In the genomic region with DNA sequence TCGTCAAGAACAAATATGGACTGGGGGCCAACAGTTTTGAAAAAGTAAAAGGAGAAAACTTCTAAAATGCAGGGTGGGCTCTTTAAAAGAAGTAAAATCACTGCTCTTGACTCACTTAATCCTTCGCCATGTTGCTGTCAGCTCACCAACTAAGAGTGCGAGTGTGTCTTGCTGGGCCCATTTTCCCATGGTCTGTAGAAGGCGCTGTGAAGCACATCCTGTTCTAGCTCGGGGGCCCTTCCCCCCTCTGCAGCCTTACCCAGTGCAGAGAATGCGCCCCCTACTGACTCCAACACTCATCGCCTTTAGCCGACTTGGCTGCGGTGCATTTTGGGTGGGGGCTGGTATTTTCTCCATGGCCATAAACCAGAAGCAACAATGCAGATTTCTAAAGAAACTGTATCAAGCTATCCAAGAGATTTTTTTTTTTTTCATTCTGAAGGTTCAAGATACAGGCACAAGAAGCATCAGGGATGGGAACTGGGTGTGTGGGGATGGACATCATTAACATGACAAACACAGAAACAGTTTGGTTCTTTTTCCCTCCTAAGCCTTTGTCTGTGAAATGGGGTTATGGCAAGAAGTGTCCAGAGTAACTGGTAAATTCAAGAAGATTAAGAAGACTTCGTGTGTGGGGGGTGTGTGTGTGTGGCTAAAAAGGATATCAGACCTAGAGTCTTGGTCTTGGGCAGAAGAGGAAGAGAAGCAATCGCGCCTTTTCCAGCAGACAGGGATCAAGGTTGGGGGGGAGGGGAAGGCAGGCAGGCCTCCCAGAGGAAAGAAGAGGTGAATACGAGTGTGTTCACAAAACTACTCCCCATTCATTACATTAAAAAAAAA, we compare ENCODE assay signal across 1 cellular context.
A peak's percentile ranks its signal among the peaks of the same experiment; 100 is the strongest.
TF ChIP-seq lines count a peak whose summit lies in the region.

No MANE protein-coding gene starts in this region.

TF ChIP-seq in GM12878, 131 proteins besides CTCF, POLR2A, EP300 and RAD21 (continued from another document and continues in another):
- TF ChIP-seq POLR2AphosphoS2 (IDR thresholded peaks at IDR 0.05; ENCODE audit: low read depth, low read length): no peak
- no peak for TF ChIP-seq KAT2A (conservative IDR thresholded peaks at IDR 0.05; ENCODE audit: control insufficient read depth, low read depth, low read length)
- TF ChIP-seq NRF1 (conservative IDR thresholded peaks at IDR 0.05; ENCODE audit: low read depth, low read length): no peak
- TF ChIP-seq, protein P1, sequence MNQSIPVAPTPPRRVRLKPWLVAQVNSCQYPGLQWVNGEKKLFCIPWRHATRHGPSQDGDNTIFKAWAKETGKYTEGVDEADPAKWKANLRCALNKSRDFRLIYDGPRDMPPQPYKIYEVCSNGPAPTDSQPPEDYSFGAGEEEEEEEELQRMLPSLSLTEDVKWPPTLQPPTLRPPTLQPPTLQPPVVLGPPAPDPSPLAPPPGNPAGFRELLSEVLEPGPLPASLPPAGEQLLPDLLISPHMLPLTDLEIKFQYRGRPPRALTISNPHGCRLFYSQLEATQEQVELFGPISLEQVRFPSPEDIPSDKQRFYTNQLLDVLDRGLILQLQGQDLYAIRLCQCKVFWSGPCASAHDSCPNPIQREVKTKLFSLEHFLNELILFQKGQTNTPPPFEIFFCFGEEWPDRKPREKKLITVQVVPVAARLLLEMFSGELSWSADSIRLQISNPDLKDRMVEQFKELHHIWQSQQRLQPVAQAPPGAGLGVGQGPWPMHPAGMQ (IDR thresholded peaks at IDR 0.05; ENCODE audit: borderline replicate concordance): no peak
- TF ChIP-seq JUNB (IDR thresholded peaks at IDR 0.05): peak; percentile 28; the same call in 1 of the 2 replicates
- TF ChIP-seq, protein P2, sequence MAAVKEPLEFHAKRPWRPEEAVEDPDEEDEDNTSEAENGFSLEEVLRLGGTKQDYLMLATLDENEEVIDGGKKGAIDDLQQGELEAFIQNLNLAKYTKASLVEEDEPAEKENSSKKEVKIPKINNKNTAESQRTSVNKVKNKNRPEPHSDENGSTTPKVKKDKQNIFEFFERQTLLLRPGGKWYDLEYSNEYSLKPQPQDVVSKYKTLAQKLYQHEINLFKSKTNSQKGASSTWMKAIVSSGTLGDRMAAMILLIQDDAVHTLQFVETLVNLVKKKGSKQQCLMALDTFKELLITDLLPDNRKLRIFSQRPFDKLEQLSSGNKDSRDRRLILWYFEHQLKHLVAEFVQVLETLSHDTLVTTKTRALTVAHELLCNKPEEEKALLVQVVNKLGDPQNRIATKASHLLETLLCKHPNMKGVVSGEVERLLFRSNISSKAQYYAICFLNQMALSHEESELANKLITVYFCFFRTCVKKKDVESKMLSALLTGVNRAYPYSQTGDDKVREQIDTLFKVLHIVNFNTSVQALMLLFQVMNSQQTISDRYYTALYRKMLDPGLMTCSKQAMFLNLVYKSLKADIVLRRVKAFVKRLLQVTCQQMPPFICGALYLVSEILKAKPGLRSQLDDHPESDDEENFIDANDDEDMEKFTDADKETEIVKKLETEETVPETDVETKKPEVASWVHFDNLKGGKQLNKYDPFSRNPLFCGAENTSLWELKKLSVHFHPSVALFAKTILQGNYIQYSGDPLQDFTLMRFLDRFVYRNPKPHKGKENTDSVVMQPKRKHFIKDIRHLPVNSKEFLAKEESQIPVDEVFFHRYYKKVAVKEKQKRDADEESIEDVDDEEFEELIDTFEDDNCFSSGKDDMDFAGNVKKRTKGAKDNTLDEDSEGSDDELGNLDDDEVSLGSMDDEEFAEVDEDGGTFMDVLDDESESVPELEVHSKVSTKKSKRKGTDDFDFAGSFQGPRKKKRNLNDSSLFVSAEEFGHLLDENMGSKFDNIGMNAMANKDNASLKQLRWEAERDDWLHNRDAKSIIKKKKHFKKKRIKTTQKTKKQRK (IDR thresholded peaks at IDR 0.05; ENCODE audit: low read depth, low read length): no peak
- TF ChIP-seq HDAC6 (IDR thresholded peaks at IDR 0.05; ENCODE audit: unreplicated experiment): no peak
- TF ChIP-seq SPI1 (IDR thresholded peaks at IDR 0.05; ENCODE audit: borderline replicate concordance, insufficient read depth, low read depth, low read length): peak; percentile 51; the same call in 1 of the 2 replicates
- TF ChIP-seq, protein P3, sequence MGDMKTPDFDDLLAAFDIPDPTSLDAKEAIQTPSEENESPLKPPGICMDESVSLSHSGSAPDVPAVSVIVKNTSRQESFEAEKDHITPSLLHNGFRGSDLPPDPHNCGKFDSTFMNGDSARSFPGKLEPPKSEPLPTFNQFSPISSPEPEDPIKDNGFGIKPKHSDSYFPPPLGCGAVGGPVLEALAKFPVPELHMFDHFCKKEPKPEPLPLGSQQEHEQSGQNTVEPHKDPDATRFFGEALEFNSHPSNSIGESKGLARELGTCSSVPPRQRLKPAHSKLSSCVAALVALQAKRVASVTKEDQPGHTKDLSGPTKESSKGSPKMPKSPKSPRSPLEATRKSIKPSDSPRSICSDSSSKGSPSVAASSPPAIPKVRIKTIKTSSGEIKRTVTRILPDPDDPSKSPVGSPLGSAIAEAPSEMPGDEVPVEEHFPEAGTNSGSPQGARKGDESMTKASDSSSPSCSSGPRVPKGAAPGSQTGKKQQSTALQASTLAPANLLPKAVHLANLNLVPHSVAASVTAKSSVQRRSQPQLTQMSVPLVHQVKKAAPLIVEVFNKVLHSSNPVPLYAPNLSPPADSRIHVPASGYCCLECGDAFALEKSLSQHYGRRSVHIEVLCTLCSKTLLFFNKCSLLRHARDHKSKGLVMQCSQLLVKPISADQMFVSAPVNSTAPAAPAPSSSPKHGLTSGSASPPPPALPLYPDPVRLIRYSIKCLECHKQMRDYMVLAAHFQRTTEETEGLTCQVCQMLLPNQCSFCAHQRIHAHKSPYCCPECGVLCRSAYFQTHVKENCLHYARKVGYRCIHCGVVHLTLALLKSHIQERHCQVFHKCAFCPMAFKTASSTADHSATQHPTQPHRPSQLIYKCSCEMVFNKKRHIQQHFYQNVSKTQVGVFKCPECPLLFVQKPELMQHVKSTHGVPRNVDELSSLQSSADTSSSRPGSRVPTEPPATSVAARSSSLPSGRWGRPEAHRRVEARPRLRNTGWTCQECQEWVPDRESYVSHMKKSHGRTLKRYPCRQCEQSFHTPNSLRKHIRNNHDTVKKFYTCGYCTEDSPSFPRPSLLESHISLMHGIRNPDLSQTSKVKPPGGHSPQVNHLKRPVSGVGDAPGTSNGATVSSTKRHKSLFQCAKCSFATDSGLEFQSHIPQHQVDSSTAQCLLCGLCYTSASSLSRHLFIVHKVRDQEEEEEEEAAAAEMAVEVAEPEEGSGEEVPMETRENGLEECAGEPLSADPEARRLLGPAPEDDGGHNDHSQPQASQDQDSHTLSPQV (IDR thresholded peaks at IDR 0.05): peak; percentile 88; the same call in 1 of the 2 replicates
- peak; percentile 25 for TF ChIP-seq MEF2B (IDR thresholded peaks at IDR 0.05; ENCODE audit: partially characterized antibody, poor library complexity, severe bottlenecking)
- TF ChIP-seq RB1 (IDR thresholded peaks at IDR 0.05; ENCODE audit: borderline replicate concordance): peak; percentile 75; the same call in 1 of the 2 replicates
- no peak for TF ChIP-seq FOS (IDR thresholded peaks at IDR 0.05; ENCODE audit: borderline replicate concordance, extremely low read depth, insufficient read length)
- TF ChIP-seq, protein P4, sequence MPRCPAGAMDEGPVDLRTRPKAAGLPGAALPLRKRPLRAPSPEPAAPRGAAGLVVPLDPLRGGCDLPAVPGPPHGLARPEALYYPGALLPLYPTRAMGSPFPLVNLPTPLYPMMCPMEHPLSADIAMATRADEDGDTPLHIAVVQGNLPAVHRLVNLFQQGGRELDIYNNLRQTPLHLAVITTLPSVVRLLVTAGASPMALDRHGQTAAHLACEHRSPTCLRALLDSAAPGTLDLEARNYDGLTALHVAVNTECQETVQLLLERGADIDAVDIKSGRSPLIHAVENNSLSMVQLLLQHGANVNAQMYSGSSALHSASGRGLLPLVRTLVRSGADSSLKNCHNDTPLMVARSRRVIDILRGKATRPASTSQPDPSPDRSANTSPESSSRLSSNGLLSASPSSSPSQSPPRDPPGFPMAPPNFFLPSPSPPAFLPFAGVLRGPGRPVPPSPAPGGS (IDR thresholded peaks at IDR 0.05; ENCODE audit: borderline replicate concordance, insufficient read depth, low read depth, low read length, poor library complexity, severe bottlenecking): no peak
- no peak for TF ChIP-seq EZH2 (IDR thresholded peaks at IDR 0.05; ENCODE audit: borderline replicate concordance, control insufficient read depth, low read depth, low read length)
- peak; percentile 72; the same call in 1 of the 2 replicates for TF ChIP-seq ZNF207 (IDR thresholded peaks at IDR 0.05; ENCODE audit: borderline replicate concordance)
- TF ChIP-seq, protein P5, sequence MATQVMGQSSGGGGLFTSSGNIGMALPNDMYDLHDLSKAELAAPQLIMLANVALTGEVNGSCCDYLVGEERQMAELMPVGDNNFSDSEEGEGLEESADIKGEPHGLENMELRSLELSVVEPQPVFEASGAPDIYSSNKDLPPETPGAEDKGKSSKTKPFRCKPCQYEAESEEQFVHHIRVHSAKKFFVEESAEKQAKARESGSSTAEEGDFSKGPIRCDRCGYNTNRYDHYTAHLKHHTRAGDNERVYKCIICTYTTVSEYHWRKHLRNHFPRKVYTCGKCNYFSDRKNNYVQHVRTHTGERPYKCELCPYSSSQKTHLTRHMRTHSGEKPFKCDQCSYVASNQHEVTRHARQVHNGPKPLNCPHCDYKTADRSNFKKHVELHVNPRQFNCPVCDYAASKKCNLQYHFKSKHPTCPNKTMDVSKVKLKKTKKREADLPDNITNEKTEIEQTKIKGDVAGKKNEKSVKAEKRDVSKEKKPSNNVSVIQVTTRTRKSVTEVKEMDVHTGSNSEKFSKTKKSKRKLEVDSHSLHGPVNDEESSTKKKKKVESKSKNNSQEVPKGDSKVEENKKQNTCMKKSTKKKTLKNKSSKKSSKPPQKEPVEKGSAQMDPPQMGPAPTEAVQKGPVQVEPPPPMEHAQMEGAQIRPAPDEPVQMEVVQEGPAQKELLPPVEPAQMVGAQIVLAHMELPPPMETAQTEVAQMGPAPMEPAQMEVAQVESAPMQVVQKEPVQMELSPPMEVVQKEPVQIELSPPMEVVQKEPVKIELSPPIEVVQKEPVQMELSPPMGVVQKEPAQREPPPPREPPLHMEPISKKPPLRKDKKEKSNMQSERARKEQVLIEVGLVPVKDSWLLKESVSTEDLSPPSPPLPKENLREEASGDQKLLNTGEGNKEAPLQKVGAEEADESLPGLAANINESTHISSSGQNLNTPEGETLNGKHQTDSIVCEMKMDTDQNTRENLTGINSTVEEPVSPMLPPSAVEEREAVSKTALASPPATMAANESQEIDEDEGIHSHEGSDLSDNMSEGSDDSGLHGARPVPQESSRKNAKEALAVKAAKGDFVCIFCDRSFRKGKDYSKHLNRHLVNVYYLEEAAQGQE (IDR thresholded peaks at IDR 0.05; ENCODE audit: low read depth, low read length): no peak
- TF ChIP-seq, protein P6, sequence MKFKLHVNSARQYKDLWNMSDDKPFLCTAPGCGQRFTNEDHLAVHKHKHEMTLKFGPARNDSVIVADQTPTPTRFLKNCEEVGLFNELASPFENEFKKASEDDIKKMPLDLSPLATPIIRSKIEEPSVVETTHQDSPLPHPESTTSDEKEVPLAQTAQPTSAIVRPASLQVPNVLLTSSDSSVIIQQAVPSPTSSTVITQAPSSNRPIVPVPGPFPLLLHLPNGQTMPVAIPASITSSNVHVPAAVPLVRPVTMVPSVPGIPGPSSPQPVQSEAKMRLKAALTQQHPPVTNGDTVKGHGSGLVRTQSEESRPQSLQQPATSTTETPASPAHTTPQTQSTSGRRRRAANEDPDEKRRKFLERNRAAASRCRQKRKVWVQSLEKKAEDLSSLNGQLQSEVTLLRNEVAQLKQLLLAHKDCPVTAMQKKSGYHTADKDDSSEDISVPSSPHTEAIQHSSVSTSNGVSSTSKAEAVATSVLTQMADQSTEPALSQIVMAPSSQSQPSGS (IDR thresholded peaks at IDR 0.05; ENCODE audit: low read length): peak; percentile 77
- no peak for TF ChIP-seq RBBP5 (conservative IDR thresholded peaks at IDR 0.05)
- peak; percentile 83; the same call in 1 of the 3 replicates for TF ChIP-seq POU2F2 (IDR thresholded peaks at IDR 0.05; ENCODE audit: borderline replicate concordance, low read depth, low read length)
- 0 out of 2 replicates have a peak, but pooled peaks have one; percentile 30 for TF ChIP-seq TCF3 (IDR thresholded peaks at IDR 0.05; ENCODE audit: borderline replicate concordance, insufficient read depth, low read depth, low read length)
- TF ChIP-seq, protein P7, sequence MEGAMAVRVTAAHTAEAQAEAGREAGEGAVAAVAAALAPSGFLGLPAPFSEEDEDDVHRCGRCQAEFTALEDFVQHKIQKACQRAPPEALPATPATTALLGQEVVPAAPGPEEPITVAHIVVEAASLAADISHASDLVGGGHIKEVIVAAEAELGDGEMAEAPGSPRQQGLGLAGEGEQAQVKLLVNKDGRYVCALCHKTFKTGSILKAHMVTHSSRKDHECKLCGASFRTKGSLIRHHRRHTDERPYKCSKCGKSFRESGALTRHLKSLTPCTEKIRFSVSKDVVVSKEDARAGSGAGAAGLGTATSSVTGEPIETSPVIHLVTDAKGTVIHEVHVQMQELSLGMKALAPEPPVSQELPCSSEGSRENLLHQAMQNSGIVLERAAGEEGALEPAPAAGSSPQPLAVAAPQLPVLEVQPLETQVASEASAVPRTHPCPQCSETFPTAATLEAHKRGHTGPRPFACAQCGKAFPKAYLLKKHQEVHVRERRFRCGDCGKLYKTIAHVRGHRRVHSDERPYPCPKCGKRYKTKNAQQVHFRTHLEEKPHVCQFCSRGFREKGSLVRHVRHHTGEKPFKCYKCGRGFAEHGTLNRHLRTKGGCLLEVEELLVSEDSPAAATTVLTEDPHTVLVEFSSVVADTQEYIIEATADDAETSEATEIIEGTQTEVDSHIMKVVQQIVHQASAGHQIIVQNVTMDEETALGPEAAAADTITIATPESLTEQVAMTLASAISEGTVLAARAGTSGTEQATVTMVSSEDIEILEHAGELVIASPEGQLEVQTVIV (IDR thresholded peaks at IDR 0.05; ENCODE audit: borderline replicate concordance, partially characterized antibody): no peak
- no peak for TF ChIP-seq CEBPB (IDR thresholded peaks at IDR 0.05; ENCODE audit: borderline replicate concordance in 1 of 2, low read depth in 2 of 2, low read length in 2 of 2)
- TF ChIP-seq, protein P8, sequence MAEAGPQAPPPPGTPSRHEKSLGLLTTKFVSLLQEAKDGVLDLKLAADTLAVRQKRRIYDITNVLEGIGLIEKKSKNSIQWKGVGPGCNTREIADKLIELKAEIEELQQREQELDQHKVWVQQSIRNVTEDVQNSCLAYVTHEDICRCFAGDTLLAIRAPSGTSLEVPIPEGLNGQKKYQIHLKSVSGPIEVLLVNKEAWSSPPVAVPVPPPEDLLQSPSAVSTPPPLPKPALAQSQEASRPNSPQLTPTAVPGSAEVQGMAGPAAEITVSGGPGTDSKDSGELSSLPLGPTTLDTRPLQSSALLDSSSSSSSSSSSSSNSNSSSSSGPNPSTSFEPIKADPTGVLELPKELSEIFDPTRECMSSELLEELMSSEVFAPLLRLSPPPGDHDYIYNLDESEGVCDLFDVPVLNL (IDR thresholded peaks at IDR 0.05; ENCODE audit: low read depth, low read length): no peak
- TF ChIP-seq, protein P9, sequence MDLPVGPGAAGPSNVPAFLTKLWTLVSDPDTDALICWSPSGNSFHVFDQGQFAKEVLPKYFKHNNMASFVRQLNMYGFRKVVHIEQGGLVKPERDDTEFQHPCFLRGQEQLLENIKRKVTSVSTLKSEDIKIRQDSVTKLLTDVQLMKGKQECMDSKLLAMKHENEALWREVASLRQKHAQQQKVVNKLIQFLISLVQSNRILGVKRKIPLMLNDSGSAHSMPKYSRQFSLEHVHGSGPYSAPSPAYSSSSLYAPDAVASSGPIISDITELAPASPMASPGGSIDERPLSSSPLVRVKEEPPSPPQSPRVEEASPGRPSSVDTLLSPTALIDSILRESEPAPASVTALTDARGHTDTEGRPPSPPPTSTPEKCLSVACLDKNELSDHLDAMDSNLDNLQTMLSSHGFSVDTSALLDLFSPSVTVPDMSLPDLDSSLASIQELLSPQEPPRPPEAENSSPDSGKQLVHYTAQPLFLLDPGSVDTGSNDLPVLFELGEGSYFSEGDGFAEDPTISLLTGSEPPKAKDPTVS (IDR thresholded peaks at IDR 0.05; ENCODE audit: low read depth, low read length): no peak; the same call in 1 of the 2 replicates
- TF ChIP-seq HDAC2 (IDR thresholded peaks at IDR 0.05): no peak
